In the genomic region with DNA sequence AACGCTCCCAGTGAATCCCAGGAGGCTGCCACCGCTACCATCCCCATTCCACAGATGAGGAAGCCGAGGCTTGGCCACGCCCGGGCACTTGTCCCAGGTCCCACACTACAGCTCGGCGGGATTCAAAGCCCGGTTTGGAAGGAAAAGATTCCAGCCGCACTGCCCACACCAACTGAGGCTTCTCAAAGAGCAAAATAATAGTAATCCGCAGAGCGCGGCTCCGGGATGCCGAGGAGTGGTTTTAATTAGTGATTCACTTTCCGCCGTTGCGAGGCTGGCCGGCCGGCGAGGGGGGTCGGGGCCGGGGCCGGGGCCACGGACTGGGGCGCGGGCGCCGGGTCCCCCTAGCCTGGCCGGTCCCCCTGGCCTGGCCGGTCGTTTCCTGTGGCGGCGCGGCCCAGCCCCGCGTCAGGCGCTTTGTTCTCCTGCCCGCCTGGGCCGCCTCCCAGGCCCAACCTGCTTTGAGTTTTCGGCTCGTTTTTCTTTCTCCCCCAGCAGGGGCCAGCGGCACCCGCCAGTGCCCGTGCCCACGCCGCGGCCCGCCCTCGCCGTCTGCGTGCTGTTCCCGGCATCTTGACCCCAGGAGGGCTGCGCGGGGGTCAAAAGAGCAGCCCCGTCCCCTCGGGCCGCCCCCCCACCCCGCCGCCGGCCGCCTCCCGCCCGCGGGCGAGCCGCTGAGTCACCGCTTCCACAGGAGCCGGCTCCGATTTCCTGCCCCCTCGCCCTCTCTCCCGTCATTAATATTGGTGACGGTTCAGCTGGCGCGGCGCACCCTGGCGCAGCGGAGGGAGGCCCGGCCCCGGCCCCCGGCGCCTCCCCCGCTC, we compare ENCODE assay signal across 8 cellular contexts. TPM values are rescaled to one million over a fixed set of nuclear protein-coding genes. Genes with fewer than 3 reads are reported as not detected.
A peak's percentile ranks its signal among the peaks of the same experiment; 100 is the strongest.
DNase-seq lines count a peak whose midpoint lies in the region; ATAC-seq and TF ChIP-seq lines count a peak whose summit lies in the region.

No MANE protein-coding gene starts in this region.

- H3K9me3 ChIP-seq in HCT116 (ENCODE audit: control insufficient read depth in 1 of 2, insufficient read depth in 1 of 2, low read depth in 1 of 2, low read length in 2 of 2) = no peaks in the 10 kb centered on the region
- no peaks in the 10 kb centered on the region for H3K9me3 ChIP-seq in osteoblast (ENCODE audit: low read depth, low read length)

- RAD21 ChIA-PET in HCT116 (lab: Charles Lee; ENCODE audit: low non-redundant PET in 1 of 2, low total read pairs in 2 of 2, uncharacterized antibody in 2 of 2, unreplicated experiment in 2 of 2) = no interaction called here

- POLR2A ChIA-PET in HCT116 (lab: Charles Lee) = no interaction called here

- TF ChIP-seq POLR2A in HCT116 (IDR thresholded peaks at IDR 0.05; ENCODE audit: borderline replicate concordance, extremely low read depth, insufficient read depth, insufficient read length) = no peak

- peak overlapping the region; percentile 33 for H3K27ac ChIP-seq in HCT116 (ENCODE audit: low read depth, low read length)
- peak overlapping the region; percentile 76 for H3K27ac ChIP-seq in osteoblast (ENCODE audit: low read depth, low read length)

- H2AFZ ChIP-seq in HCT116 (ENCODE audit: low read depth, low read length, poor library complexity, severe bottlenecking) (no peak overlapping the region), osteoblast (ENCODE audit: low read length) (peak overlapping the region; percentile 81)

- H3K9ac ChIP-seq in HCT116 (ENCODE audit: low read length) = peak overlapping the region; percentile 69

- H3K27me3 ChIP-seq in HCT116 (ENCODE audit: insufficient read depth, low read length) = no peaks in the 10 kb centered on the region
- no peaks in the 10 kb centered on the region for H3K27me3 ChIP-seq in osteoblast (ENCODE audit: insufficient read depth, low read length)

- H3K4me3 ChIP-seq in HCT116 (replicated peaks in 1 of 2; ENCODE audit: low read depth in 1 of 2, low read length in 2 of 2) (peak overlapping the region; percentile 31 to 58), fibroblast of pulmonary artery (replicated peaks; ENCODE audit: low read depth, low read length) (peak overlapping the region; percentile 30), osteoblast (ENCODE audit: insufficient read depth, low read length) (peak overlapping the region; percentile 70)

- ATAC-seq in HCT116 = peak; percentile 79
- ATAC-seq in HG02678 (IDR thresholded peaks at IDR 0.05; ENCODE audit: unreplicated experiment) = no peak
- no peak for ATAC-seq in HG03039 (IDR thresholded peaks at IDR 0.05; ENCODE audit: unreplicated experiment)

- H3K79me2 ChIP-seq in HCT116 (ENCODE audit: insufficient read depth, low read length) (no peaks in the 10 kb centered on the region), osteoblast (ENCODE audit: insufficient read depth, low read length) (no peaks in the 10 kb centered on the region)

- TF ChIP-seq CTCF in HCT116 (IDR thresholded peaks at IDR 0.05 in 2 of 3, conservative IDR thresholded peaks at IDR 0.05 in 1 of 3; ENCODE audit: borderline replicate concordance in 1 of 3, insufficient read depth in 1 of 3, low read depth in 2 of 3, low read length in 2 of 3) = no peak
- no peak for TF ChIP-seq CTCF in fibroblast of pulmonary artery (IDR thresholded peaks at IDR 0.05; ENCODE audit: low read length, missing control alignments)
- no peak for TF ChIP-seq CTCF in osteoblast (IDR thresholded peaks at IDR 0.05; ENCODE audit: extremely low read depth, low read depth, low read length)

- H4K20me1 ChIP-seq in HCT116 (ENCODE audit: insufficient read depth) (no peaks in the 10 kb centered on the region), osteoblast (ENCODE audit: insufficient read depth, low read length) (no peaks in the 10 kb centered on the region)

- no TSS peak for BruUV-seq in HCT116 (replicated peaks; lab: Mats Ljungman, UMichigan)

- DNase-seq in HCT116 (ENCODE audit: low read depth, low spot score) = no peak
- peak; percentile 2 to 11 for DNase-seq in activated CD4-positive, alpha-beta T cell treated with anti-CD3 and anti-CD28 coated beads, Interleukin-2, amount 50 U/mL, for 4 hours
- DNase-seq in fibroblast of pulmonary artery (ENCODE audit: low read depth) = peak; percentile 48
- DNase-seq in osteoblast (ENCODE audit: insufficient read length, low spot score, missing footprints) = peak; percentile 99
- no peak for DNase-seq in cortex of kidney (lab: John Stamatoyannopoulos, UW)
- DNase-seq in DMS114 treated with DMSO at 0.1 percent for 48 hours (lab: John Stamatoyannopoulos, UW; ENCODE audit: unreplicated experiment) = no peak

- intact Hi-C loops in HCT116 (cut with micrococcal nuclease) = no loop called here

- H3K4me2 ChIP-seq in HCT116 (ENCODE audit: low read length) = peak overlapping the region; percentile 66
- peak overlapping the region; percentile 80 for H3K4me2 ChIP-seq in osteoblast (ENCODE audit: insufficient read depth, low read length)

- TF ChIP-seq RAD21 in HCT116 (IDR thresholded peaks at IDR 0.05; ENCODE audit: low read depth) = no peak

- H3K36me3 ChIP-seq in HCT116 (ENCODE audit: control insufficient read depth in 1 of 2, insufficient read depth in 2 of 2, low read length in 2 of 2) = no peaks in the 10 kb centered on the region
- no peaks in the 10 kb centered on the region for H3K36me3 ChIP-seq in osteoblast (ENCODE audit: insufficient read depth, low read length)

- H3K9me2 ChIP-seq in HCT116 (ENCODE audit: insufficient read depth) = no peaks in the 10 kb centered on the region

- H3K4me1 ChIP-seq in HCT116 (ENCODE audit: control insufficient read depth in 1 of 2, insufficient read depth in 2 of 2, low read length in 2 of 2) (peaks cover 14 to 31% of the 10 kb centered on the region in 2 experiments), osteoblast (ENCODE audit: insufficient read depth, low read length) (peaks cover 22% of the 10 kb centered on the region)

- CTCF ChIA-PET in HCT116 (lab: Charles Lee) = interaction anchor here (0.6 kb wide), 1 partner anchor 33 kb away, joined by 3 read pairs; no protein-coding TSS in a partner anchor

TF ChIP-seq in HCT116, 20 proteins besides CTCF, POLR2A, EP300 and RAD21 (continues in another document):
- TF ChIP-seq, protein P1, sequence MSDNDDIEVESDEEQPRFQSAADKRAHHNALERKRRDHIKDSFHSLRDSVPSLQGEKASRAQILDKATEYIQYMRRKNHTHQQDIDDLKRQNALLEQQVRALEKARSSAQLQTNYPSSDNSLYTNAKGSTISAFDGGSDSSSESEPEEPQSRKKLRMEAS (IDR thresholded peaks at IDR 0.05) = no peak
- TF ChIP-seq ZFX (IDR thresholded peaks at IDR 0.05) (peak; percentile 79), ELF1 (IDR thresholded peaks at IDR 0.05; ENCODE audit: borderline replicate concordance, low read depth) (no peak), TCF7L2 (IDR thresholded peaks at IDR 0.05; ENCODE audit: borderline replicate concordance, extremely low read depth, insufficient read depth, insufficient read length) (peak; percentile 87), ATF3 (IDR thresholded peaks at IDR 0.05) (no peak), POLR2AphosphoS5 (IDR thresholded peaks at IDR 0.05; ENCODE audit: low read depth, low read length) (peak; percentile 44), SIN3A (IDR thresholded peaks at IDR 0.05; ENCODE audit: low read depth) (no peak), YY1 (IDR thresholded peaks at IDR 0.05; ENCODE audit: extremely low read depth, insufficient replicate concordance, low read depth, low read length) (no peak), CEBPB (IDR thresholded peaks at IDR 0.05; ENCODE audit: low read depth) (no peak), FOSL1 (IDR thresholded peaks at IDR 0.05; ENCODE audit: low read depth) (no peak), ZNF274 (IDR thresholded peaks at IDR 0.05; ENCODE audit: low read depth, low read length) (no peak), JUND (IDR thresholded peaks at IDR 0.05) (no peak), SP1 (IDR thresholded peaks at IDR 0.05; ENCODE audit: low read depth) (no peak), EGR1 (IDR thresholded peaks at IDR 0.05; ENCODE audit: low read depth) (no peak), CBX3 (IDR thresholded peaks at IDR 0.05; ENCODE audit: low read depth) (no peak), EZH2phosphoT487 (IDR thresholded peaks at IDR 0.05; ENCODE audit: borderline replicate concordance) (no peak), SRF (IDR thresholded peaks at IDR 0.05; ENCODE audit: low read depth) (no peak), EZH2 (IDR thresholded peaks at IDR 0.05) (no peak)
- TF ChIP-seq, protein P2, sequence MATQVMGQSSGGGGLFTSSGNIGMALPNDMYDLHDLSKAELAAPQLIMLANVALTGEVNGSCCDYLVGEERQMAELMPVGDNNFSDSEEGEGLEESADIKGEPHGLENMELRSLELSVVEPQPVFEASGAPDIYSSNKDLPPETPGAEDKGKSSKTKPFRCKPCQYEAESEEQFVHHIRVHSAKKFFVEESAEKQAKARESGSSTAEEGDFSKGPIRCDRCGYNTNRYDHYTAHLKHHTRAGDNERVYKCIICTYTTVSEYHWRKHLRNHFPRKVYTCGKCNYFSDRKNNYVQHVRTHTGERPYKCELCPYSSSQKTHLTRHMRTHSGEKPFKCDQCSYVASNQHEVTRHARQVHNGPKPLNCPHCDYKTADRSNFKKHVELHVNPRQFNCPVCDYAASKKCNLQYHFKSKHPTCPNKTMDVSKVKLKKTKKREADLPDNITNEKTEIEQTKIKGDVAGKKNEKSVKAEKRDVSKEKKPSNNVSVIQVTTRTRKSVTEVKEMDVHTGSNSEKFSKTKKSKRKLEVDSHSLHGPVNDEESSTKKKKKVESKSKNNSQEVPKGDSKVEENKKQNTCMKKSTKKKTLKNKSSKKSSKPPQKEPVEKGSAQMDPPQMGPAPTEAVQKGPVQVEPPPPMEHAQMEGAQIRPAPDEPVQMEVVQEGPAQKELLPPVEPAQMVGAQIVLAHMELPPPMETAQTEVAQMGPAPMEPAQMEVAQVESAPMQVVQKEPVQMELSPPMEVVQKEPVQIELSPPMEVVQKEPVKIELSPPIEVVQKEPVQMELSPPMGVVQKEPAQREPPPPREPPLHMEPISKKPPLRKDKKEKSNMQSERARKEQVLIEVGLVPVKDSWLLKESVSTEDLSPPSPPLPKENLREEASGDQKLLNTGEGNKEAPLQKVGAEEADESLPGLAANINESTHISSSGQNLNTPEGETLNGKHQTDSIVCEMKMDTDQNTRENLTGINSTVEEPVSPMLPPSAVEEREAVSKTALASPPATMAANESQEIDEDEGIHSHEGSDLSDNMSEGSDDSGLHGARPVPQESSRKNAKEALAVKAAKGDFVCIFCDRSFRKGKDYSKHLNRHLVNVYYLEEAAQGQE (IDR thresholded peaks at IDR 0.05; ENCODE audit: low read depth) = no peak

RNA-seq across cellular contexts. Expression of gene FGF18, which starts 31.2 kb away (rescaled TPM):
- total RNA-seq in HCT116 (2021; ENCODE audit: unreplicated experiment) = 0.96 TPM
- 0.42 and 0.62 TPM in 2 replicates for polyA plus RNA-seq in HCT116 (2012)
- total RNA-seq in osteoblast = under 0.01 and 0.29 TPM in 2 replicates

Comparison
In these comparisons a context has a peak if more than half of its experiments do, and no peak if none do; other contexts are left out.
1. DNase-seq: peak in activated CD4-positive, alpha-beta T cell treated with anti-CD3 and anti-CD28 coated beads, Interleukin-2, amount 50 U/mL, for 4 hours (2 of 2), fibroblast of pulmonary artery (single experiment) and osteoblast (single experiment); none in HCT116 (single experiment), cortex of kidney (single experiment) and DMS114 treated with DMSO at 0.1 percent for 48 hours (single experiment).
2. Peak in every context shown above with its lines, with median percentiles within 50 percentile points of each other: H3K4me3 ChIP-seq.